Comparison of ENCODE assay signal across 8 cellular contexts in the genomic region with DNA sequence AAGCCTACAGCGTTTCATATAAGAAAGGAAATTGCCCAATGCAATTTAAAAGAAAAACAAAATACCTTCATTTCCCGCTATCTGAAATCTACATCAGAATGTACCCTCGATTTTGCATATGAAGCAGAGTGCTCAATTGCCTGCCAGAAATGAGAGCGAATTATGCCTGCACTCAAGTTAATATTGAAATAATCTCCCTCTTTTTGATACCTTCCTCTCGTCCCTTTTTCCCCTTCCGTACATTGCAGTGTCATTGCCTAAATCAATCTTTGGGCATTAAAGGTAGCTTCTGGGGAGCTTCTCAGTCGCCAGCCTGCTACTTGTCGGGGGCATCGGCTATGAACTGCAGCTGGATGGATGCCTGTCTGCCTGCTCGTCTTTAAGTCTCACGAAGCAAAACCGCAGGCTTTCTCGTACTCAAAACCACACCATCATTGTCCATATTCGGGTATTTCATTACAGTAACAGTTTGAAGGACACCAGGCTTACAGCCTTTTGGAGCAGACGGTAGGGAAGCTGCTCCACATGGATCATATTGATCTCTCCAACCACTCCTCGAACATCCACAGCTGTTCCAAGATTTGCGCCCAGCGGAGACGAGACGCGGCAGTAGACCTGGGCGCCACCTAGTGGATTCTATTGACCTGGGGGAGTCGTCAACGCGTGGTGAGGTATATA.
DNase-seq lines count a peak whose midpoint lies in the region; ATAC-seq and TF ChIP-seq lines count a peak whose summit lies in the region.

No MANE protein-coding gene starts in this region.

- in situ Hi-C loops in KBM-7 (cut with MboI; ENCODE audit: low pct_unique_long_range_greater_than_20kb, low sequenced_read_pairs), result loop anchor here (25.0 kb wide), 1 partner anchor 1011 kb away; the partner anchor contains the start of gene HOXD8

- peak; percentile 86 for TF ChIP-seq RAD21 in neural cell (conservative IDR thresholded peaks at IDR 0.05)

- no peak overlapping the region for H3K27ac ChIP-seq in PC-9
- H3K27ac ChIP-seq in neural cell (ENCODE audit: low read length), result no peak overlapping the region

- POLR2A ChIA-PET in PC-9 (lab: Charles Lee; ENCODE audit: unreplicated experiment), result interaction anchor here (0.7 kb wide), 2 partner anchors 536 to 1885 kb away, joined by 6 read pairs; no protein-coding TSS in a partner anchor

- H3K4me2 ChIP-seq in PC-9, result peak overlapping the region; percentile 82
- H3K4me2 ChIP-seq in neural cell (ENCODE audit: low read length), result peak overlapping the region; percentile 83

- peak overlapping the region; percentile 86 to 94 for H3K4me3 Mint-ChIP-seq in stimulated activated naive CD8-positive, alpha-beta T cell treated with anti-CD3 and anti-CD28 coated beads, Interleukin-15, amount 100 ng/mL, for 72 hours

- BruUV-seq in PC-9 (replicated peaks; lab: Mats Ljungman, UMichigan), result no TSS peak

- H3K36me3 ChIP-seq in PC-9 (ENCODE audit: low read depth) (no peaks in the 10 kb centered on the region), neural cell (ENCODE audit: insufficient read depth, low read length) (no peaks in the 10 kb centered on the region)

- TF ChIP-seq CTCF in PC-9 (conservative IDR thresholded peaks at IDR 0.05), result peak; percentile 97
- TF ChIP-seq CTCF in neural cell (IDR thresholded peaks at IDR 0.05; ENCODE audit: poor library complexity, severe bottlenecking), result peak; percentile 94

- H3K9ac ChIP-seq in neural cell (ENCODE audit: low read length), result peak overlapping the region; percentile 24

- H3K4me1 Mint-ChIP-seq in stimulated activated naive CD8-positive, alpha-beta T cell treated with anti-CD3 and anti-CD28 coated beads, Interleukin-15, amount 100 ng/mL, for 72 hours, result peaks cover 13% of the 10 kb centered on the region

- intact Hi-C loops in PC-9 (cut with micrococcal nuclease; ENCODE audit: unreplicated experiment), result loop anchor here (1.0 to 10.0 kb wide), 12 partner anchors 184 to 1896 kb away; no protein-coding TSS in a partner anchor

- peaks cover 8% of the 10 kb centered on the region for H3K4me1 ChIP-seq in PC-9 (replicated peaks; ENCODE audit: insufficient read depth)

- peaks cover 13% of the 10 kb centered on the region for H3K27me3 ChIP-seq in PC-9 (ENCODE audit: insufficient read depth, low read depth)
- H3K27me3 ChIP-seq in neural cell (ENCODE audit: insufficient read depth, low read depth, low read length), result peaks cover 40% of the 10 kb centered on the region

- TF ChIP-seq EP300 in neural cell (conservative IDR thresholded peaks at IDR 0.05; ENCODE audit: poor library complexity, severe bottlenecking), result no peak

- H3K9me2 ChIP-seq in PC-9 (ENCODE audit: insufficient read depth) (no peaks in the 10 kb centered on the region; the same call in 1 of the 2 replicates), neural cell (ENCODE audit: insufficient read depth, low read length) (no peaks in the 10 kb centered on the region)

- CTCF ChIA-PET in PC-9 (lab: Charles Lee), result interaction anchor here (0.5 to 2.4 kb wide), 28 partner anchors 9 to 1897 kb away, joined by 3 to 10 read pairs (median 4); partner anchors contain the start of gene MTX2

- peaks cover 69% of the 10 kb centered on the region for H3K27me3 Mint-ChIP-seq in stimulated activated naive CD8-positive, alpha-beta T cell treated with anti-CD3 and anti-CD28 coated beads, Interleukin-15, amount 100 ng/mL, for 72 hours

- H2AFZ ChIP-seq in PC-9 (peak overlapping the region; percentile 77), neural cell (ENCODE audit: low read depth, low read length) (peak overlapping the region; percentile 42)

- peak overlapping the region; percentile 46 for H3K4me3 ChIP-seq in PC-9
- peak overlapping the region; percentile 67 for H3K4me3 ChIP-seq in neural cell (ENCODE audit: low read length)

- H3K79me2 ChIP-seq in PC-9 (ENCODE audit: low read depth), result no peaks in the 10 kb centered on the region
- H3K79me2 ChIP-seq in neural cell (replicated peaks; ENCODE audit: insufficient read depth, low read length), result no peaks in the 10 kb centered on the region

- H3K27ac Mint-ChIP-seq in stimulated activated naive CD8-positive, alpha-beta T cell treated with anti-CD3 and anti-CD28 coated beads, Interleukin-15, amount 100 ng/mL, for 72 hours, result peak overlapping the region; percentile 63 to 91

- H3K9me3 ChIP-seq in PC-9 (ENCODE audit: insufficient read depth, low read depth) (no peaks in the 10 kb centered on the region), neural cell (ENCODE audit: low read length) (no peaks in the 10 kb centered on the region)

- DNase-seq in DMS79 treated with DMSO at 0.1 percent for 48 hours (lab: John Stamatoyannopoulos, UW) (peak; percentile 92), KBM-7 (peak; percentile 82), PC-9 (peak; percentile 76 to 86), fibroblast of peridontal ligament (ENCODE audit: extremely low read depth) (peak; percentile 68)
- DNase-seq in activated T-cell treated with anti-CD3 and anti-CD28 coated beads, Interleukin-2, amount 50 U/mL, for 48 hours, result peak; percentile 85 to 87
- DNase-seq in stimulated activated naive CD8-positive, alpha-beta T cell treated with anti-CD3 and anti-CD28 coated beads, Interleukin-15, amount 100 ng/mL, for 72 hours, result peak; percentile 71 to 78

- H3F3A ChIP-seq in PC-9 (ENCODE audit: insufficient read depth, low read depth), result no peaks in the 10 kb centered on the region; the same call in 1 of the 2 replicates
- H3F3A ChIP-seq in neural cell (ENCODE audit: insufficient read depth, low read length, poor library complexity, severe bottlenecking), result no peaks in the 10 kb centered on the region

- peak; percentile 90 for ATAC-seq in GM21737 (IDR thresholded peaks at IDR 0.05; ENCODE audit: unreplicated experiment)
- peak; percentile 94 for ATAC-seq in stimulated activated naive CD8-positive, alpha-beta T cell treated with anti-CD3 and anti-CD28 coated beads, Interleukin-15, amount 100 ng/mL, for 72 hours

- no peaks in the 10 kb centered on the region for H4K20me1 ChIP-seq in PC-9 (ENCODE audit: insufficient read depth)
- H4K20me1 ChIP-seq in neural cell (ENCODE audit: insufficient read depth), result no peaks in the 10 kb centered on the region

- no peaks in the 10 kb centered on the region for H3K9me3 Mint-ChIP-seq in stimulated activated naive CD8-positive, alpha-beta T cell treated with anti-CD3 and anti-CD28 coated beads, Interleukin-15, amount 100 ng/mL, for 72 hours

TF ChIP-seq in neural cell, 6 proteins besides CTCF, POLR2A, EP300 and RAD21:
- TF ChIP-seq, protein P1, sequence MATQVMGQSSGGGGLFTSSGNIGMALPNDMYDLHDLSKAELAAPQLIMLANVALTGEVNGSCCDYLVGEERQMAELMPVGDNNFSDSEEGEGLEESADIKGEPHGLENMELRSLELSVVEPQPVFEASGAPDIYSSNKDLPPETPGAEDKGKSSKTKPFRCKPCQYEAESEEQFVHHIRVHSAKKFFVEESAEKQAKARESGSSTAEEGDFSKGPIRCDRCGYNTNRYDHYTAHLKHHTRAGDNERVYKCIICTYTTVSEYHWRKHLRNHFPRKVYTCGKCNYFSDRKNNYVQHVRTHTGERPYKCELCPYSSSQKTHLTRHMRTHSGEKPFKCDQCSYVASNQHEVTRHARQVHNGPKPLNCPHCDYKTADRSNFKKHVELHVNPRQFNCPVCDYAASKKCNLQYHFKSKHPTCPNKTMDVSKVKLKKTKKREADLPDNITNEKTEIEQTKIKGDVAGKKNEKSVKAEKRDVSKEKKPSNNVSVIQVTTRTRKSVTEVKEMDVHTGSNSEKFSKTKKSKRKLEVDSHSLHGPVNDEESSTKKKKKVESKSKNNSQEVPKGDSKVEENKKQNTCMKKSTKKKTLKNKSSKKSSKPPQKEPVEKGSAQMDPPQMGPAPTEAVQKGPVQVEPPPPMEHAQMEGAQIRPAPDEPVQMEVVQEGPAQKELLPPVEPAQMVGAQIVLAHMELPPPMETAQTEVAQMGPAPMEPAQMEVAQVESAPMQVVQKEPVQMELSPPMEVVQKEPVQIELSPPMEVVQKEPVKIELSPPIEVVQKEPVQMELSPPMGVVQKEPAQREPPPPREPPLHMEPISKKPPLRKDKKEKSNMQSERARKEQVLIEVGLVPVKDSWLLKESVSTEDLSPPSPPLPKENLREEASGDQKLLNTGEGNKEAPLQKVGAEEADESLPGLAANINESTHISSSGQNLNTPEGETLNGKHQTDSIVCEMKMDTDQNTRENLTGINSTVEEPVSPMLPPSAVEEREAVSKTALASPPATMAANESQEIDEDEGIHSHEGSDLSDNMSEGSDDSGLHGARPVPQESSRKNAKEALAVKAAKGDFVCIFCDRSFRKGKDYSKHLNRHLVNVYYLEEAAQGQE (IDR thresholded peaks at IDR 0.05; ENCODE audit: borderline replicate concordance), result peak; percentile 35
- peak; percentile 54 for TF ChIP-seq MXI1 (conservative IDR thresholded peaks at IDR 0.05; ENCODE audit: poor library complexity, severe bottlenecking)
- TF ChIP-seq TAF1 (IDR thresholded peaks at IDR 0.05; ENCODE audit: low read depth), result no peak
- TF ChIP-seq POLR2AphosphoS5 (IDR thresholded peaks at IDR 0.05), result peak; percentile 28
- peak; percentile 90 for TF ChIP-seq SMC3 (conservative IDR thresholded peaks at IDR 0.05; ENCODE audit: poor library complexity)
- TF ChIP-seq EZH2 (IDR thresholded peaks at IDR 0.05; ENCODE audit: borderline replicate concordance, insufficient read depth, low read length, poor library complexity, severe bottlenecking), result no peak
